Comparison of ENCODE assay signal across 18 cellular contexts in the genomic region with DNA sequence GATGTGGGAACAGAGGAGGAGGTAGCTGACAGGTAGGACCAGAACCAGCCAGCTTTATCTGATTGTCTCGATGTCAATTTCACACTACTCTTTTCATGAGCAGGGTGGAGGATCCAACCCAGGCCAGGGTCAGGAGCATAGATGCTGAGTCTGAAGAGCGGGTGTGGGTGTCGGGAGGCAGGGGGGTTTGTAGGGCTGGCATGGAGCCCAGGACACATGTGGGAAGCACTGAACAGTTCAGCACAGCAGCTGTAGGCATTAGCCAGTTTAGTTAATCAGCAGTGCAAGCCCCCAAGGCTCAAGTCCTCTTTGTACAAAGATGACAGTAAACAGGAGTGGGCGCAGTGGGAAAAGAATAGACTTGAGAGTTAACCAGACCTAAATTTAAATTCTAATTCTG.
DNase-seq lines count a peak whose midpoint lies in the region; ATAC-seq and TF ChIP-seq lines count a peak whose summit lies in the region.
"Had no signal": no experiment of that assay in that cellular context is flagged by ENCODE, and none has a peak within 500 bp of the region (broad histone marks: within the 10 kb centered on the region; RNA-seq: fewer than 3 reads in every experiment).

No MANE protein-coding gene starts in this region.

- DNase-seq in T-helper 2 cell treated with Interferon-gamma antibody and Interleukin-4, amounts not matched to agents 5 μg/mL and 100 μg/mL, for 36 hours (ENCODE audit: low spot score), result no peak
- DNase-seq in T-helper 2 cell (no peak), NCI-H1694 (lab: John Stamatoyannopoulos, UW) (peak; percentile 32), SK-N-DZ (ENCODE audit: low spot score) (peak; percentile 22), smooth muscle cell (lab: John Stamatoyannopoulos, UW; ENCODE audit: unreplicated experiment) (no peak), NCI-H2107 (lab: John Stamatoyannopoulos, UW) (no peak), GOT3 (lab: John Stamatoyannopoulos, UW) (no peak)
- DNase-seq: activated CD4-positive, alpha-beta T cell treated with anti-CD3 and anti-CD28 coated beads for 36 hours; amygdala; caudate nucleus; CD4-positive, alpha-beta T cell; left lung; PC-9; retina; stimulated activated naive CD8-positive, alpha-beta T cell treated with anti-CD3 and anti-CD28 coated beads, Interleukin-15, Interleukin-2, amounts not matched to agents 100 U/mL and 50 U/mL, for 24 hours had no signal

- H4K20me1 ChIP-seq in smooth muscle cell (ENCODE audit: low read depth), result no peaks in the 10 kb centered on the region

- no peaks in the 10 kb centered on the region for H3K27me3 ChIP-seq in smooth muscle cell (ENCODE audit: low read depth)
- H3K27me3 ChIP-seq: left lung, tibial nerve had no signal

- H3K4me3 Mint-ChIP-seq in T-helper 2 cell treated with Interferon-gamma antibody and Interleukin-4, amounts not matched to agents 5 μg/mL and 100 μg/mL, for 36 hours, result no peak overlapping the region
- H3K4me3 Mint-ChIP-seq: activated CD4-positive, alpha-beta T cell treated with anti-CD3 and anti-CD28 coated beads for 36 hours; CD4-positive, alpha-beta T cell had no signal

- no peak for TF ChIP-seq CTCF in smooth muscle cell (IDR thresholded peaks at IDR 0.05; ENCODE audit: borderline replicate concordance, insufficient read depth, poor library complexity, severe bottlenecking)

- no peaks in the 10 kb centered on the region for H3K9me3 Mint-ChIP-seq in T-helper 2 cell treated with Interferon-gamma antibody and Interleukin-4, amounts not matched to agents 5 μg/mL and 100 μg/mL, for 36 hours
- H3K9me3 Mint-ChIP-seq: CD4-positive, alpha-beta T cell had no signal

- peaks cover 17% of the 10 kb centered on the region for H3F3A ChIP-seq in smooth muscle cell (ENCODE audit: low read depth)

- H3K27ac ChIP-seq in smooth muscle cell (ENCODE audit: low read depth), result no peak overlapping the region
- H3K27ac ChIP-seq: left lung, PC-9 had no signal

- H3K27ac Mint-ChIP-seq in T-helper 2 cell treated with Interferon-gamma antibody and Interleukin-4, amounts not matched to agents 5 μg/mL and 100 μg/mL, for 36 hours, result peak overlapping the region; percentile 55
- H3K27ac Mint-ChIP-seq: activated CD4-positive, alpha-beta T cell treated with anti-CD3 and anti-CD28 coated beads for 36 hours; CD4-positive, alpha-beta T cell had no signal

- no peaks in the 10 kb centered on the region for H3K36me3 ChIP-seq in smooth muscle cell (ENCODE audit: low read depth)
- H3K36me3 ChIP-seq: left lung had no signal

- H3K27me3 Mint-ChIP-seq in T-helper 2 cell treated with Interferon-gamma antibody and Interleukin-4, amounts not matched to agents 5 μg/mL and 100 μg/mL, for 36 hours (ENCODE audit: low read depth), result no peaks in the 10 kb centered on the region
- H3K27me3 Mint-ChIP-seq: activated CD4-positive, alpha-beta T cell treated with anti-CD3 and anti-CD28 coated beads for 36 hours; CD4-positive, alpha-beta T cell had no signal

- H3K79me2 ChIP-seq in smooth muscle cell (ENCODE audit: low read depth), result no peaks in the 10 kb centered on the region

- no peak overlapping the region for H2AFZ ChIP-seq in smooth muscle cell (ENCODE audit: low read depth)
- H2AFZ ChIP-seq: PC-9 had no signal

- ATAC-seq in GM19328 (IDR thresholded peaks at IDR 0.05; ENCODE audit: unreplicated experiment), result no peak
- ATAC-seq: activated CD4-positive, alpha-beta T cell treated with anti-CD3 and anti-CD28 coated beads for 36 hours; esophagus mucosa; left lung; stimulated activated naive CD8-positive, alpha-beta T cell treated with anti-CD3 and anti-CD28 coated beads, Interleukin-15, Interleukin-2, amounts not matched to agents 100 U/mL and 50 U/mL, for 24 hours had no signal

- 36% methylated on average over 4 of the region's 4 CpGs for WGBS in smooth muscle cell (ENCODE audit: low lambda C conversion rate)

- no peak overlapping the region for H3K9ac ChIP-seq in smooth muscle cell (ENCODE audit: low read depth)

- no peak overlapping the region for H3K4me3 ChIP-seq in smooth muscle cell
- H3K4me3 ChIP-seq: left lung, PC-9, tibial nerve had no signal

- peaks cover 21% of the 10 kb centered on the region for H3K4me1 ChIP-seq in smooth muscle cell (ENCODE audit: low read depth)

- peaks cover 23% of the 10 kb centered on the region for H3K4me1 Mint-ChIP-seq in T-helper 2 cell treated with Interferon-gamma antibody and Interleukin-4, amounts not matched to agents 5 μg/mL and 100 μg/mL, for 36 hours (ENCODE audit: low read depth)

- no peaks in the 10 kb centered on the region for H3K9me3 ChIP-seq in smooth muscle cell (replicated peaks; ENCODE audit: low read depth)
- H3K9me3 ChIP-seq: left lung, tibial nerve had no signal

- no peaks in the 10 kb centered on the region for H3K36me3 Mint-ChIP-seq in T-helper 2 cell treated with Interferon-gamma antibody and Interleukin-4, amounts not matched to agents 5 μg/mL and 100 μg/mL, for 36 hours (ENCODE audit: low read depth)

- H3K4me2 ChIP-seq in smooth muscle cell, result peak overlapping the region; percentile 24
- H3K4me2 ChIP-seq: PC-9 had no signal

Comparison
In these comparisons a context has a peak if more than half of its experiments do, and no peak if none do; other contexts are left out.
1. DNase-seq: peak in NCI-H1694 (single experiment) and SK-N-DZ (single experiment); none in T-helper 2 cell treated with Interferon-gamma antibody and Interleukin-4, amounts not matched to agents 5 μg/mL and 100 μg/mL, for 36 hours (single experiment), T-helper 2 cell (0 of 5), smooth muscle cell (single experiment), NCI-H2107 (single experiment) and GOT3 (single experiment).